ENCODE assay signal across 23 cellular contexts in the genomic region with DNA sequence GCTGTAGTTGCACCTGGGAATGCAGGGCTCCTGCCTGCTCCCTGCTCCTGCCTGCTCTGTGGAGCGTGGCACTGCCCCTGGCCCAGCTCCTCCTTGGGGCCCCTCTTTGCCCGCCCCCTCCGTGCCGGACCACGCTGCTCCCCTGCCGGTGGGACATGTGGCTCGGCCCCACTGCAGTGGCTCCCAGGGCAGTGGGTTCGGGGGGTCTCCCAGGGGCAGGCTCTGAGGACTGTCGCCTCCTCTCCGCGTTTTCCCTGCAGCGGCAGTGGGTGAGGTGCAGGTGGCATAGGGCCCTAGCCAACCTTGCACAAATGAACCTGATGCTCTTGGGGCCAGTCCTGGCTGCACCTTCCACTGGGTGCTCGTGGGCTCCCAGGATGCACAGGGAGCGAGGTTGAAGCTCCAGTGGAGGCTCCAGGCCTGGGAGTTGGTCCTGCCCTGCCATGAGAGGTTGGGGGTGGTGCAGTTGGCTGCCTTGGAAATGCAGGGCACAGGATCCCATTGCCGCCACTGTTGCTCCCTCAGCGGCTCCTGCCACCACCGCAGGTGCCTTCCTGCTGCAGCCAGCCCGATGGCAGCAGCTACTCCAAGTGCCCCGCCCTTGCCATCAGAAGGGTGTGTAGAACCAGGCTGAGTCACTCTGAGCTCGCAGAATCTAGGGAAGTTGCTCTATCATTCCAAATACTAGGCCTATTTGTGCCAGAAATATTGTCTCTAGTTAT.
A peak's percentile ranks its signal among the peaks of the same experiment; 100 is the strongest.
DNase-seq lines count a peak whose midpoint lies in the region; ATAC-seq, FAIRE-seq and TF ChIP-seq lines count a peak whose summit lies in the region.
"Had no signal": no experiment of that assay in that cellular context is flagged by ENCODE, and none has a peak within 500 bp of the region (broad histone marks: within the 10 kb centered on the region; RNA-seq: fewer than 3 reads in every experiment).

No MANE protein-coding gene starts in this region.

- no peaks in the 10 kb centered on the region for H3F3A ChIP-seq in PC-9 (ENCODE audit: insufficient read depth, low read depth)

- ATAC-seq in stimulated activated memory B cell treated with anti-CD40 and anti-IgM and Interleukin-4, amounts not matched to agents 10 μg/mL and 1 μg/mL and 100 μg/mL, for 72 hours = peak; percentile 38
- no peak for ATAC-seq in HG02970 (IDR thresholded peaks at IDR 0.05; ENCODE audit: low FRiP score, unreplicated experiment)
- ATAC-seq: left lobe of liver had no signal

- H3K4me2 ChIP-seq in PC-9 (no peak overlapping the region), keratinocyte (ENCODE audit: control insufficient read depth, extremely low read depth, insufficient read depth, low read depth, low read length) (peak overlapping the region; percentile 14)

- H3K9ac ChIP-seq in keratinocyte (ENCODE audit: control insufficient read depth, extremely low read depth, insufficient read depth, low read length) = no peak overlapping the region

- no peak for TF ChIP-seq CTCF in MCF 10A (IDR thresholded peaks at IDR 0.05; ENCODE audit: unreplicated experiment)
- TF ChIP-seq CTCF in breast epithelium (IDR thresholded peaks at IDR 0.05) = no peak
- TF ChIP-seq CTCF in PC-9 (conservative IDR thresholded peaks at IDR 0.05) = no peak
- TF ChIP-seq CTCF in keratinocyte (optimal IDR thresholded peaks at IDR 0.05 in 1 of 3, IDR thresholded peaks at IDR 0.05 in 1 of 3, conservative IDR thresholded peaks at IDR 0.05 in 1 of 3; ENCODE audit: extremely low read depth in 1 of 3, insufficient read depth in 2 of 3, low read length in 3 of 3) = no peak

- intact Hi-C loops in MCF 10A (cut with micrococcal nuclease) = no loop called here
- intact Hi-C loops in breast epithelium (cut with DNase I; ENCODE audit: low total_unique reads) = no loop called here
- intact Hi-C loops in PC-9 (cut with micrococcal nuclease; ENCODE audit: unreplicated experiment) = loop anchor here (10.0 kb wide), 1 partner anchor 1536 kb away; no protein-coding TSS in a partner anchor

- TF ChIP-seq POLR2A in breast epithelium (IDR thresholded peaks at IDR 0.05) = no peak

- peak; percentile 68 for FAIRE-seq in keratinocyte (lab: Jason Lieb, UNC)
- FAIRE-seq: G401.6 had no signal

- no peaks in the 10 kb centered on the region for H3K4me1 Mint-ChIP-seq in MCF 10A (ENCODE audit: insufficient read depth, unreplicated experiment)
- no peaks in the 10 kb centered on the region for H3K4me1 Mint-ChIP-seq in stimulated activated memory B cell treated with anti-CD40 and anti-IgM and Interleukin-4, amounts not matched to agents 10 μg/mL and 1 μg/mL and 100 μg/mL, for 72 hours
- H3K4me1 Mint-ChIP-seq: activated naive CD4-positive, alpha-beta T cell treated with anti-CD3 and anti-CD28 coated beads, Interleukin-2, amount 50 U/mL, for 24 hours; CD14-positive monocyte; IgD-negative memory B cell had no signal

- peaks cover 6% of the 10 kb centered on the region for H3K27me3 Mint-ChIP-seq in MCF 10A (ENCODE audit: insufficient read depth, unreplicated experiment)
- no peaks in the 10 kb centered on the region for H3K27me3 Mint-ChIP-seq in stimulated activated memory B cell treated with anti-CD40 and anti-IgM and Interleukin-4, amounts not matched to agents 10 μg/mL and 1 μg/mL and 100 μg/mL, for 72 hours
- H3K27me3 Mint-ChIP-seq: IgD-negative memory B cell had no signal

- BruUV-seq in MCF 10A (replicated peaks; lab: Mats Ljungman, UMichigan) = no TSS peak
- TSS peak; percentile 49 for BruUV-seq in PC-9 (replicated peaks; lab: Mats Ljungman, UMichigan)

- H3K4me3 Mint-ChIP-seq in MCF 10A (ENCODE audit: unreplicated experiment) = no peak overlapping the region
- no peak overlapping the region for H3K4me3 Mint-ChIP-seq in stimulated activated memory B cell treated with anti-CD40 and anti-IgM and Interleukin-4, amounts not matched to agents 10 μg/mL and 1 μg/mL and 100 μg/mL, for 72 hours
- H3K4me3 Mint-ChIP-seq: activated naive CD4-positive, alpha-beta T cell treated with anti-CD3 and anti-CD28 coated beads, Interleukin-2, amount 50 U/mL, for 24 hours; CD14-positive monocyte; IgD-negative memory B cell had no signal

- no peaks in the 10 kb centered on the region for H3K36me3 Mint-ChIP-seq in MCF 10A (ENCODE audit: insufficient read depth, unreplicated experiment)
- no peaks in the 10 kb centered on the region for H3K36me3 Mint-ChIP-seq in stimulated activated memory B cell treated with anti-CD40 and anti-IgM and Interleukin-4, amounts not matched to agents 10 μg/mL and 1 μg/mL and 100 μg/mL, for 72 hours
- H3K36me3 Mint-ChIP-seq: activated naive CD4-positive, alpha-beta T cell treated with anti-CD3 and anti-CD28 coated beads, Interleukin-2, amount 50 U/mL, for 24 hours; CD14-positive monocyte; IgD-negative memory B cell had no signal

- H3K79me2 ChIP-seq in PC-9 (ENCODE audit: low read depth) (no peaks in the 10 kb centered on the region), keratinocyte (ENCODE audit: control insufficient read depth, insufficient read depth, low read length) (no peaks in the 10 kb centered on the region)

- H3K27me3 ChIP-seq in breast epithelium = no peaks in the 10 kb centered on the region
- no peaks in the 10 kb centered on the region for H3K27me3 ChIP-seq in PC-9 (ENCODE audit: insufficient read depth, low read depth)
- no peaks in the 10 kb centered on the region for H3K27me3 ChIP-seq in keratinocyte (ENCODE audit: control insufficient read depth, extremely low read depth, insufficient read depth, low read length)
- H3K27me3 ChIP-seq: esophagus squamous epithelium, testis had no signal

- CTCF ChIA-PET in MCF 10A (lab: Yijun Ruan, JAX) (interaction anchor here (0.6 to 10.0 kb wide), 11 partner anchors 7 to 1537 kb away, joined by 3 to 372 read pairs (median 4); no protein-coding TSS in a partner anchor), PC-9 (lab: Charles Lee) (interaction anchor here (0.6 to 2.1 kb wide), 4 partner anchors 19 to 1484 kb away, joined by 3 to 7 read pairs (median 4); no protein-coding TSS in a partner anchor)

- DNase-seq in MCF 10A (ENCODE audit: unreplicated experiment) (peak; percentile 51), breast epithelium (ENCODE audit: low spot score in 2 of 2) (no peak), PC-9 (peak in 1 of 2 experiments; percentile 45), keratinocyte (ENCODE audit: low read depth, low spot score) (no peak), NCI-H2227 (lab: John Stamatoyannopoulos, UW; ENCODE audit: unreplicated experiment) (no peak)
- DNase-seq in stimulated activated naive CD4-positive, alpha-beta T cell (lab: John Stamatoyannopoulos, UW) = no peak
- DNase-seq: ACHN; activated CD4-positive, alpha-beta T cell treated with anti-CD3 and anti-CD28 coated beads for 4 hours; DMS 273 treated with DMSO at 0.1 percent for 48 hours; effector memory CD4-positive, alpha-beta T cell; esophagus squamous epithelium; NCI-H1930; NCI-H510A treated with DMSO at 0.1 percent for 48 hours; Right ventricle myocardium superior; testis had no signal

- H3K4me3 ChIP-seq in breast epithelium (no peak overlapping the region), PC-9 (no peak overlapping the region), keratinocyte (ENCODE audit: control insufficient read depth in 2 of 3, extremely low read depth in 1 of 3, insufficient read depth in 2 of 3, low read depth in 1 of 3, low read length in 3 of 3) (no peak overlapping the region)
- H3K4me3 ChIP-seq: testis had no signal

- H3K27ac Mint-ChIP-seq in MCF 10A (ENCODE audit: low read depth, unreplicated experiment) = no peak overlapping the region
- H3K27ac Mint-ChIP-seq in stimulated activated memory B cell treated with anti-CD40 and anti-IgM and Interleukin-4, amounts not matched to agents 10 μg/mL and 1 μg/mL and 100 μg/mL, for 72 hours = no peak overlapping the region
- H3K27ac Mint-ChIP-seq: activated naive CD4-positive, alpha-beta T cell treated with anti-CD3 and anti-CD28 coated beads, Interleukin-2, amount 50 U/mL, for 24 hours; IgD-negative memory B cell had no signal

- H3K9me2 ChIP-seq in PC-9 (ENCODE audit: insufficient read depth) = no peaks in the 10 kb centered on the region

- H3K4me1 ChIP-seq in breast epithelium (no peaks in the 10 kb centered on the region), PC-9 (replicated peaks; ENCODE audit: insufficient read depth) (no peaks in the 10 kb centered on the region), keratinocyte (ENCODE audit: control insufficient read depth, extremely low read depth, insufficient read depth, low read length) (peaks cover 9% of the 10 kb centered on the region)
- H3K4me1 ChIP-seq: testis had no signal

- dilution Hi-C loops in keratinocyte (cut with MboI; ENCODE audit: extremely low pct_ligation_motif_present, low sequenced_read_pairs) = no loop called here

- H2AFZ ChIP-seq in PC-9 (no peak overlapping the region), keratinocyte (ENCODE audit: control insufficient read depth, low read length) (no peak overlapping the region)

- POLR2A ChIA-PET in MCF 10A (lab: Yijun Ruan, JAX) (interaction anchor here (4.7 kb wide), 1 partner anchor 20 kb away, joined by 17 read pairs; no protein-coding TSS in a partner anchor), PC-9 (lab: Charles Lee; ENCODE audit: unreplicated experiment) (no interaction called here)

- H4K20me1 ChIP-seq in PC-9 (ENCODE audit: insufficient read depth) (no peaks in the 10 kb centered on the region), keratinocyte (ENCODE audit: control insufficient read depth, extremely low read depth, insufficient read depth, low read length) (no peaks in the 10 kb centered on the region)

- H3K9me3 Mint-ChIP-seq in MCF 10A (ENCODE audit: unreplicated experiment) = no peaks in the 10 kb centered on the region
- no peaks in the 10 kb centered on the region for H3K9me3 Mint-ChIP-seq in stimulated activated memory B cell treated with anti-CD40 and anti-IgM and Interleukin-4, amounts not matched to agents 10 μg/mL and 1 μg/mL and 100 μg/mL, for 72 hours
- H3K9me3 Mint-ChIP-seq: activated naive CD4-positive, alpha-beta T cell treated with anti-CD3 and anti-CD28 coated beads, Interleukin-2, amount 50 U/mL, for 24 hours; CD14-positive monocyte; IgD-negative memory B cell had no signal

- H3K36me3 ChIP-seq in breast epithelium (no peaks in the 10 kb centered on the region), PC-9 (ENCODE audit: low read depth) (no peaks in the 10 kb centered on the region), keratinocyte (ENCODE audit: control insufficient read depth in 2 of 2, extremely low read depth in 1 of 2, insufficient read depth in 2 of 2, low read length in 2 of 2) (no peaks in the 10 kb centered on the region)
- H3K36me3 ChIP-seq: esophagus squamous epithelium had no signal

- H3K9me1 ChIP-seq in keratinocyte (ENCODE audit: control insufficient read depth, extremely low read depth, insufficient read depth, low read length) = no peaks in the 10 kb centered on the region

- H3K9me3 ChIP-seq in breast epithelium (no peaks in the 10 kb centered on the region), PC-9 (ENCODE audit: insufficient read depth, low read depth) (no peaks in the 10 kb centered on the region), keratinocyte (ENCODE audit: control insufficient read depth, low read depth, low read length) (no peaks in the 10 kb centered on the region)
- H3K9me3 ChIP-seq: esophagus squamous epithelium, testis had no signal

- H3K27ac ChIP-seq in breast epithelium = no peak overlapping the region
- H3K27ac ChIP-seq in PC-9 = no peak overlapping the region
- H3K27ac ChIP-seq in keratinocyte (ENCODE audit: control insufficient read depth, insufficient read depth, low read length) = no peak overlapping the region
- H3K27ac ChIP-seq: HL-60, testis had no signal
